1 cellular context compared by ENCODE assay signal in genomic region chr7:81956520-81956919, GRCh38.
TF ChIP-seq lines count a peak whose summit lies in the region.

No MANE protein-coding gene starts in this region.

TF ChIP-seq in H1, 55 proteins besides CTCF, POLR2A, EP300 and RAD21 (continued from another document):
- TF ChIP-seq USF2 (IDR thresholded peaks at IDR 0.05; ENCODE audit: low read length) (no peak), PHF8 (conservative IDR thresholded peaks at IDR 0.05; ENCODE audit: low read depth, low read length) (no peak)
